In genomic region chr19:752652-753517, GRCh38 we compare ENCODE assay signal across 7 cellular contexts. TPM values are rescaled to one million over a fixed set of nuclear protein-coding genes. Genes with fewer than 3 reads are reported as not detected.
A peak's percentile ranks its signal among the peaks of the same experiment; 100 is the strongest.
DNase-seq lines count a peak whose midpoint lies in the region; ATAC-seq, FAIRE-seq and TF ChIP-seq lines count a peak whose summit lies in the region.

No MANE protein-coding gene starts in this region.

- H3K27me3 ChIP-seq in transverse colon: peaks cover 3% of the 10 kb centered on the region

- 19 to 39% methylated on average over 9 to 34 of the region's 39 CpGs for WGBS in transverse colon (ENCODE audit: low coverage in 1 of 2), 2 donors

- H3K9me3 ChIP-seq in transverse colon: no peaks in the 10 kb centered on the region

- in situ Hi-C loops in transverse colon (cut with MboI; ENCODE audit: low pct_ligation_motif_present in 1 of 4, low pct_unique_long_range_greater_than_20kb in 1 of 4, low sequenced_read_pairs in 3 of 4): no loop called here

- ATAC-seq in HG02973 (IDR thresholded peaks at IDR 0.05; ENCODE audit: unreplicated experiment): no peak

- peak overlapping the region in 3 of 4 donors; percentile 23 to 55 (median 51) for H3K4me3 ChIP-seq in transverse colon

- TF ChIP-seq POLR2A in transverse colon (IDR thresholded peaks at IDR 0.05): peak; percentile 73

- H3K36me3 ChIP-seq in transverse colon: peaks cover 0 to 6% (median 0%) of the 10 kb centered on the region in 4 donors

- intact Hi-C loops in transverse colon (cut with DNase I; ENCODE audit: low total_unique reads): no loop called here

- peak; percentile 83 for FAIRE-seq in HTR-8/SVneo (lab: Jason Lieb, UNC)

- peak; percentile 93 for DNase-seq in HTR-8/SVneo (ENCODE audit: insufficient read length, low spot score)
- DNase-seq in amniotic epithelial cell (ENCODE audit: low read depth): peak; percentile 90
- peak; percentile 88 for DNase-seq in islet precursor cell
- DNase-seq in transverse colon: peak; percentile 95
- DNase-seq in mesenteric fat pad (ENCODE audit: low spot score): no peak
- DNase-seq in NCI-H2227 (lab: John Stamatoyannopoulos, UW; ENCODE audit: unreplicated experiment): no peak

- H3K4me1 ChIP-seq in transverse colon: peaks cover 0 to 52% (median 41%) of the 10 kb centered on the region in 4 donors

- H3K27ac ChIP-seq in transverse colon: peak overlapping the region; percentile 93 to 97 (median 96)

- peak; percentile 85 for TF ChIP-seq EP300 in transverse colon (IDR thresholded peaks at IDR 0.05; ENCODE audit: low read depth)

- no peak for TF ChIP-seq CTCF in transverse colon (IDR thresholded peaks at IDR 0.05)

RNA-seq across cellular contexts. Expression of gene MISP, which starts 2.0 kb away (rescaled TPM):
- total RNA-seq in transverse colon (100 to 1,000 TPM; 197 to 501 (median 402) TPM), mesenteric fat pad (0.67 TPM)

RNA-seq across cellular contexts. Expression of gene PALM, which starts 44.1 kb away (rescaled TPM):
- total RNA-seq in transverse colon: 10 to 100 TPM; 14.1 to 99.3 (median 29.8) TPM
- 212 TPM for total RNA-seq in mesenteric fat pad

RNA-seq across cellular contexts. Expression of gene PTBP1, which starts 44.4 kb away (rescaled TPM):
- 100 to 1,000 TPM; 145 to 258 (median 194) TPM for total RNA-seq in transverse colon
- total RNA-seq in mesenteric fat pad: 236 TPM

RNA-seq across cellular contexts. Expression of gene PRSS57, which starts 57.6 kb away (rescaled TPM):
- not detected for total RNA-seq in transverse colon
- total RNA-seq in mesenteric fat pad: not detected

Comparison
In these comparisons a context has a peak if more than half of its experiments do, and no peak if none do; other contexts are left out.
1. DNase-seq: peak in HTR-8/SVneo (single experiment), amniotic epithelial cell (single experiment), islet precursor cell (single experiment) and transverse colon (single experiment); none in mesenteric fat pad (single experiment) and NCI-H2227 (single experiment).
2. RNA of gene MISP, which starts 2.0 kb away (total RNA-seq): 197 to 501 TPM in transverse colon; 0.67 TPM in mesenteric fat pad (single experiment); every median in the first group is over 100 times any median in the second.